In the genomic region with DNA sequence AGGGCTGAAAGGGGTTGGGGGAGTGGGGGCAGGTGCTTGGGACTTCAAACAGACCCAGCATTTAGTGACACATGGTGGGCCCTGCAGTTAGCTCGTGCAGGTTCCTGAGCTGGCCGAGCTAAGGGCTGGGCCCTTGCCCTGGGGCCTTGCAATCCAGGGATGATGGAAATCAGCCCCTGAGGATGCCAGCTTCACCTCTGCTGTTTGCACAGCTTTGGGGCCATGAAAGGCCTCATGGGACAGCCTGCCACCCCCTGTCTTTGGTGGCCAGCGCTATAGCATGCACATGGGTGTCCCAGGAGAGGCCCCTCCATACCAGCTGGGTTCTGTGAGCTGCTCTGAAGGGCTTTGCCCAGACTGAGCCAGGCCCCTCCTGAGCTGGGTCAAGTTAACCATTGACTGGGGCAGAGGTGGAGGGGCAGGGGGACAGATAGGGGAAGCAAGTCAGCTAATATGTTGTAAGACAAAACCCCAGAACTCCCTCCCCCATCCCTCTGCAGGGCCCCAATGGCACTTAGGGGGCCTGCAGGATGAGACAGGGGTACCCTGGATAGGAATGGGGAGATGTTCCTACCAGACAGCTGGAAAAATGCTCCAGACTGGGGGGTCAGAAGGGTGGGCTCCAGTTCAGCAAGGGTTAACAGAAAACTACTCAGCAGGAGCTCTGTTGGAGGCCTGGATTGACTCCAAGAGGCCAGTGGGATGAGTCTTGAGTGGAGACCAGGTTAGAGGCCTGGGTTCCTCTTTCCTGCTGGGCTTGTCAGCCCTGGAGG, we compare ENCODE assay signal across 2 cellular contexts.
TF ChIP-seq lines count a peak whose summit lies in the region.

No MANE protein-coding gene starts in this region.

TF ChIP-seq in HepG2, 621 proteins besides CTCF, POLR2A, EP300 and RAD21 (continues in another document):
- TF ChIP-seq ZNF260 (CRISPR knock-in tag; IDR thresholded peaks at IDR 0.05; ENCODE audit: borderline replicate concordance, low read depth): no peak
- peak; percentile 11; the same call in 1 of the 2 replicates for TF ChIP-seq ZNF768 (CRISPR knock-in tag; IDR thresholded peaks at IDR 0.05)
- 0 out of 2 replicates have a peak, but pooled peaks have one; percentile 29 for TF ChIP-seq ZNF263 (CRISPR knock-in tag; IDR thresholded peaks at IDR 0.05)
- TF ChIP-seq, protein P1, sequence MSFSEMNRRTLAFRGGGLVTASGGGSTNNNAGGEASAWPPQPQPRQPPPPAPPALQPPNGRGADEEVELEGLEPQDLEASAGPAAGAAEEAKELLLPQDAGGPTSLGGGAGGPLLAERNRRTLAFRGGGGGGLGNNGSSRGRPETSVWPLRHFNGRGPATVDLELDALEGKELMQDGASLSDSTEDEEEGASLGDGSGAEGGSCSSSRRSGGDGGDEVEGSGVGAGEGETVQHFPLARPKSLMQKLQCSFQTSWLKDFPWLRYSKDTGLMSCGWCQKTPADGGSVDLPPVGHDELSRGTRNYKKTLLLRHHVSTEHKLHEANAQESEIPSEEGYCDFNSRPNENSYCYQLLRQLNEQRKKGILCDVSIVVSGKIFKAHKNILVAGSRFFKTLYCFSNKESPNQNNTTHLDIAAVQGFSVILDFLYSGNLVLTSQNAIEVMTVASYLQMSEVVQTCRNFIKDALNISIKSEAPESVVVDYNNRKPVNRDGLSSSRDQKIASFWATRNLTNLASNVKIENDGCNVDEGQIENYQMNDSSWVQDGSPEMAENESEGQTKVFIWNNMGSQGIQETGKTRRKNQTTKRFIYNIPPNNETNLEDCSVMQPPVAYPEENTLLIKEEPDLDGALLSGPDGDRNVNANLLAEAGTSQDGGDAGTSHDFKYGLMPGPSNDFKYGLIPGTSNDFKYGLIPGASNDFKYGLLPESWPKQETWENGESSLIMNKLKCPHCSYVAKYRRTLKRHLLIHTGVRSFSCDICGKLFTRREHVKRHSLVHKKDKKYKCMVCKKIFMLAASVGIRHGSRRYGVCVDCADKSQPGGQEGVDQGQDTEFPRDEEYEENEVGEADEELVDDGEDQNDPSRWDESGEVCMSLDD (CRISPR knock-in tag; IDR thresholded peaks at IDR 0.05; ENCODE audit: borderline replicate concordance): peak; percentile 74
- no peak for TF ChIP-seq GPN1 (CRISPR knock-in tag; IDR thresholded peaks at IDR 0.05; ENCODE audit: borderline replicate concordance)
- TF ChIP-seq, protein P2, sequence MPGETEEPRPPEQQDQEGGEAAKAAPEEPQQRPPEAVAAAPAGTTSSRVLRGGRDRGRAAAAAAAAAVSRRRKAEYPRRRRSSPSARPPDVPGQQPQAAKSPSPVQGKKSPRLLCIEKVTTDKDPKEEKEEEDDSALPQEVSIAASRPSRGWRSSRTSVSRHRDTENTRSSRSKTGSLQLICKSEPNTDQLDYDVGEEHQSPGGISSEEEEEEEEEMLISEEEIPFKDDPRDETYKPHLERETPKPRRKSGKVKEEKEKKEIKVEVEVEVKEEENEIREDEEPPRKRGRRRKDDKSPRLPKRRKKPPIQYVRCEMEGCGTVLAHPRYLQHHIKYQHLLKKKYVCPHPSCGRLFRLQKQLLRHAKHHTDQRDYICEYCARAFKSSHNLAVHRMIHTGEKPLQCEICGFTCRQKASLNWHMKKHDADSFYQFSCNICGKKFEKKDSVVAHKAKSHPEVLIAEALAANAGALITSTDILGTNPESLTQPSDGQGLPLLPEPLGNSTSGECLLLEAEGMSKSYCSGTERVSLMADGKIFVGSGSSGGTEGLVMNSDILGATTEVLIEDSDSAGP (CRISPR knock-in tag; IDR thresholded peaks at IDR 0.05; ENCODE audit: borderline replicate concordance): peak; percentile 21; the same call in 1 of the 2 replicates
- TF ChIP-seq, protein P3, sequence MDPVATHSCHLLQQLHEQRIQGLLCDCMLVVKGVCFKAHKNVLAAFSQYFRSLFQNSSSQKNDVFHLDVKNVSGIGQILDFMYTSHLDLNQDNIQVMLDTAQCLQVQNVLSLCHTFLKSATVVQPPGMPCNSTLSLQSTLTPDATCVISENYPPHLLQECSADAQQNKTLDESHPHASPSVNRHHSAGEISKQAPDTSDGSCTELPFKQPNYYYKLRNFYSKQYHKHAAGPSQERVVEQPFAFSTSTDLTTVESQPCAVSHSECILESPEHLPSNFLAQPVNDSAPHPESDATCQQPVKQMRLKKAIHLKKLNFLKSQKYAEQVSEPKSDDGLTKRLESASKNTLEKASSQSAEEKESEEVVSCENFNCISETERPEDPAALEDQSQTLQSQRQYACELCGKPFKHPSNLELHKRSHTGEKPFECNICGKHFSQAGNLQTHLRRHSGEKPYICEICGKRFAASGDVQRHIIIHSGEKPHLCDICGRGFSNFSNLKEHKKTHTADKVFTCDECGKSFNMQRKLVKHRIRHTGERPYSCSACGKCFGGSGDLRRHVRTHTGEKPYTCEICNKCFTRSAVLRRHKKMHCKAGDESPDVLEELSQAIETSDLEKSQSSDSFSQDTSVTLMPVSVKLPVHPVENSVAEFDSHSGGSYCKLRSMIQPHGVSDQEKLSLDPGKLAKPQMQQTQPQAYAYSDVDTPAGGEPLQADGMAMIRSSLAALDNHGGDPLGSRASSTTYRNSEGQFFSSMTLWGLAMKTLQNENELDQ (CRISPR knock-in tag; IDR thresholded peaks at IDR 0.05; ENCODE audit: borderline replicate concordance): no peak
- no peak for TF ChIP-seq ZNF160 (CRISPR knock-in tag; IDR thresholded peaks at IDR 0.05)
- TF ChIP-seq ZNF431 (CRISPR knock-in tag; IDR thresholded peaks at IDR 0.05; ENCODE audit: borderline replicate concordance, low read depth): 0 out of 2 replicates have a peak, but pooled peaks have one; percentile 43
- no peak for TF ChIP-seq ZNF333 (CRISPR knock-in tag; IDR thresholded peaks at IDR 0.05; ENCODE audit: borderline replicate concordance)
- 0 out of 2 replicates have a peak, but pooled peaks have one; percentile 19 for TF ChIP-seq ATF7-NPFF (CRISPR knock-in tag; IDR thresholded peaks at IDR 0.05; ENCODE audit: low read depth)
- peak; percentile 93 for TF ChIP-seq HNRNPL (IDR thresholded peaks at IDR 0.05; ENCODE audit: low read depth, low read length)

TF ChIP-seq in HEK293T, 16 proteins besides CTCF, POLR2A, EP300 and RAD21:
- TF ChIP-seq FOXM1 (IDR thresholded peaks at IDR 0.05; ENCODE audit: borderline replicate concordance) (no peak), ZNF384 (IDR thresholded peaks at IDR 0.05) (no peak), L3MBTL2 (conservative IDR thresholded peaks at IDR 0.05) (no peak), LEF1 (IDR thresholded peaks at IDR 0.05; ENCODE audit: borderline replicate concordance) (no peak), CTBP1 (IDR thresholded peaks at IDR 0.05; ENCODE audit: borderline replicate concordance) (no peak), HDGF (IDR thresholded peaks at IDR 0.05; ENCODE audit: borderline replicate concordance) (no peak), SP1 (IDR thresholded peaks at IDR 0.05) (no peak), BHLHE40 (IDR thresholded peaks at IDR 0.05; ENCODE audit: borderline replicate concordance) (no peak)
- TF ChIP-seq, protein P4, sequence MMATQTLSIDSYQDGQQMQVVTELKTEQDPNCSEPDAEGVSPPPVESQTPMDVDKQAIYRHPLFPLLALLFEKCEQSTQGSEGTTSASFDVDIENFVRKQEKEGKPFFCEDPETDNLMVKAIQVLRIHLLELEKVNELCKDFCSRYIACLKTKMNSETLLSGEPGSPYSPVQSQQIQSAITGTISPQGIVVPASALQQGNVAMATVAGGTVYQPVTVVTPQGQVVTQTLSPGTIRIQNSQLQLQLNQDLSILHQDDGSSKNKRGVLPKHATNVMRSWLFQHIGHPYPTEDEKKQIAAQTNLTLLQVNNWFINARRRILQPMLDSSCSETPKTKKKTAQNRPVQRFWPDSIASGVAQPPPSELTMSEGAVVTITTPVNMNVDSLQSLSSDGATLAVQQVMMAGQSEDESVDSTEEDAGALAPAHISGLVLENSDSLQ (IDR thresholded peaks at IDR 0.05): no peak
